In genomic region chr12:124970647-124971402, GRCh38 we compare ENCODE assay signal across 17 cellular contexts. TPM values are rescaled to one million over a fixed set of nuclear protein-coding genes. Genes with fewer than 3 reads are reported as not detected.
A peak's percentile ranks its signal among the peaks of the same experiment; 100 is the strongest.
DNase-seq lines count a peak whose midpoint lies in the region; ATAC-seq, FAIRE-seq and TF ChIP-seq lines count a peak whose summit lies in the region.
"Had no signal": no experiment of that assay in that cellular context is flagged by ENCODE, and none has a peak within 500 bp of the region (broad histone marks: within the 10 kb centered on the region; RNA-seq: fewer than 3 reads in every experiment).

No MANE protein-coding gene starts in this region.

- peaks cover 100% of the 10 kb centered on the region for H3K36me3 ChIP-seq in BLaER1
- H3K36me3 ChIP-seq in osteoblast (ENCODE audit: insufficient read depth, low read length): peaks cover 33% of the 10 kb centered on the region
- no peaks in the 10 kb centered on the region for H3K36me3 ChIP-seq in neural progenitor cell

- no peak for TF ChIP-seq CTCF in RWPE1 (conservative IDR thresholded peaks at IDR 0.05; ENCODE audit: low read depth)
- TF ChIP-seq CTCF in osteoblast (IDR thresholded peaks at IDR 0.05; ENCODE audit: extremely low read depth, low read depth, low read length): no peak
- TF ChIP-seq CTCF in neural progenitor cell (IDR thresholded peaks at IDR 0.05): no peak

- no peak overlapping the region for H3K4me3 Mint-ChIP-seq in neural progenitor cell
- H3K4me3 Mint-ChIP-seq: CD8-positive, alpha-beta T cell had no signal

- H4K20me1 ChIP-seq in BLaER1: peaks cover 32% of the 10 kb centered on the region; the same call in 1 of the 2 replicates
- H4K20me1 ChIP-seq in osteoblast (ENCODE audit: insufficient read depth, low read length): no peaks in the 10 kb centered on the region
- H4K20me1 ChIP-seq in neural progenitor cell (ENCODE audit: low read depth): no peaks in the 10 kb centered on the region

- no peak overlapping the region for H3K4me2 ChIP-seq in BLaER1
- H3K4me2 ChIP-seq in osteoblast (ENCODE audit: insufficient read depth, low read length): no peak overlapping the region
- H3K4me2 ChIP-seq in neural progenitor cell: no peak overlapping the region
- H3K4me2 ChIP-seq: BLaER1 treated with 17β-estradiol and CSF1 and Interleukin-3, amounts not matched to agents 10 nM and 100 nM had no signal

- peaks cover 4 to 6% of the 10 kb centered on the region in 2 donors for H3K36me3 Mint-ChIP-seq in activated naive CD4-positive, alpha-beta T cell treated with anti-CD3 and anti-CD28 coated beads, Interleukin-2, amount 50 U/mL, for 72 hours
- peaks cover 7% of the 10 kb centered on the region for H3K36me3 Mint-ChIP-seq in neural progenitor cell

- H3K9ac ChIP-seq in BLaER1 (0 out of 2 replicates have a peak overlapping the region, but pooled peaks have one; percentile 0), neural progenitor cell (no peak overlapping the region)
- H3K9ac ChIP-seq: BLaER1 treated with 17β-estradiol and CSF1 and Interleukin-3, amounts not matched to agents 10 nM and 100 nM; GM23248 had no signal

- H3K9me3 Mint-ChIP-seq in activated naive CD4-positive, alpha-beta T cell treated with anti-CD3 and anti-CD28 coated beads, Interleukin-2, amount 50 U/mL, for 72 hours: no peaks in the 10 kb centered on the region
- H3K9me3 Mint-ChIP-seq in neural progenitor cell: no peaks in the 10 kb centered on the region
- H3K9me3 Mint-ChIP-seq: CD8-positive, alpha-beta T cell had no signal

- H3K9me3 ChIP-seq in BLaER1 (no peaks in the 10 kb centered on the region), osteoblast (ENCODE audit: low read depth, low read length) (no peaks in the 10 kb centered on the region), neural progenitor cell (ENCODE audit: low read depth) (no peaks in the 10 kb centered on the region)
- H3K9me3 ChIP-seq: BLaER1 treated with 17β-estradiol and CSF1 and Interleukin-3, amounts not matched to agents 10 nM and 100 nM had no signal

- H3K4me3 ChIP-seq in BLaER1 (no peak overlapping the region), osteoblast (ENCODE audit: insufficient read depth, low read length) (no peak overlapping the region), neural progenitor cell (no peak overlapping the region)
- H3K4me3 ChIP-seq: BLaER1 treated with 17β-estradiol and CSF1 and Interleukin-3, amounts not matched to agents 10 nM and 100 nM; GM12878; GM23248 had no signal

- H3K27ac Mint-ChIP-seq in activated naive CD4-positive, alpha-beta T cell treated with anti-CD3 and anti-CD28 coated beads, Interleukin-2, amount 50 U/mL, for 72 hours: peak overlapping the region; percentile 23 to 88
- no peak overlapping the region for H3K27ac Mint-ChIP-seq in neural progenitor cell
- H3K27ac Mint-ChIP-seq: CD8-positive, alpha-beta T cell had no signal

- POLR2A ChIA-PET in RWPE1 (lab: Yijun Ruan, JAX; ENCODE audit: low non-redundant PET): no interaction called here

- H3K27me3 Mint-ChIP-seq in neural progenitor cell (ENCODE audit: insufficient read depth, low read depth): peaks cover 2% of the 10 kb centered on the region

- H3K79me2 ChIP-seq in osteoblast (ENCODE audit: insufficient read depth, low read length): no peaks in the 10 kb centered on the region
- no peaks in the 10 kb centered on the region for H3K79me2 ChIP-seq in neural progenitor cell (ENCODE audit: low read depth)

- H3K27ac ChIP-seq in BLaER1 (no peak overlapping the region), RWPE1 (peak overlapping the region; percentile 8; the same call in 1 of the 2 replicates), osteoblast (ENCODE audit: low read depth, low read length) (no peak overlapping the region), neural progenitor cell (no peak overlapping the region)
- H3K27ac ChIP-seq: BLaER1 treated with 17β-estradiol and CSF1 and Interleukin-3, amounts not matched to agents 10 nM and 100 nM; GM23248 had no signal

- H3F3A ChIP-seq in neural progenitor cell (ENCODE audit: low read depth): no peaks in the 10 kb centered on the region

- no peak for FAIRE-seq in GM12892 (lab: Jason Lieb, UNC)
- FAIRE-seq: GM12878, GM19239 had no signal

- no peaks in the 10 kb centered on the region for H3K4me1 Mint-ChIP-seq in neural progenitor cell

- CTCF ChIA-PET in RWPE1 (lab: Yijun Ruan, JAX): no interaction called here

- H3K4me1 ChIP-seq in BLaER1: peaks cover under 1% of the 10 kb centered on the region; the same call in 1 of the 2 replicates
- H3K4me1 ChIP-seq in osteoblast (ENCODE audit: insufficient read depth, low read length): no peaks in the 10 kb centered on the region
- H3K4me1 ChIP-seq in neural progenitor cell: no peaks in the 10 kb centered on the region
- H3K4me1 ChIP-seq: BLaER1 treated with 17β-estradiol and CSF1 and Interleukin-3, amounts not matched to agents 10 nM and 100 nM had no signal

- no peak for DNase-seq in activated naive CD4-positive, alpha-beta T cell treated with anti-CD3 and anti-CD28 coated beads, Interleukin-2, amount 50 U/mL, for 72 hours (ENCODE audit: low spot score in 2 of 2)
- no peak for DNase-seq in activated naive CD4-positive, alpha-beta T cell treated with Interleukin-2 at 50 U/mL for 16 hours
- DNase-seq in RWPE1 (ENCODE audit: low spot score): no peak
- peak; percentile 82 for DNase-seq in osteoblast (ENCODE audit: insufficient read length, low spot score, missing footprints)
- no peak for DNase-seq in globus pallidus (ENCODE audit: low spot score)
- DNase-seq in GM12892 (ENCODE audit: insufficient read length): no peak
- no peak for DNase-seq in neural progenitor cell (ENCODE audit: low spot score)
- DNase-seq: 8988T; Calu3; CD8-positive, alpha-beta T cell; DMS79 treated with DMSO at 0.1 percent for 48 hours; GM23248; HCEC 1CT had no signal

- H2AFZ ChIP-seq in osteoblast (ENCODE audit: low read length) (no peak overlapping the region), neural progenitor cell (replicated peaks) (no peak overlapping the region)
- H2AFZ ChIP-seq: GM23248 had no signal

- TF ChIP-seq POLR2A in GM12892 (IDR thresholded peaks at IDR 0.05; ENCODE audit: low read depth, low read length): no peak

- H3K27me3 ChIP-seq in BLaER1 (no peaks in the 10 kb centered on the region), osteoblast (ENCODE audit: insufficient read depth, low read length) (no peaks in the 10 kb centered on the region), neural progenitor cell (no peaks in the 10 kb centered on the region)
- H3K27me3 ChIP-seq: BLaER1 treated with 17β-estradiol and CSF1 and Interleukin-3, amounts not matched to agents 10 nM and 100 nM had no signal

- ATAC-seq in activated naive CD4-positive, alpha-beta T cell treated with anti-CD3 and anti-CD28 coated beads, Interleukin-2, amount 50 U/mL, for 72 hours: no peak
- ATAC-seq: CD8-positive, alpha-beta T cell; GM12878 had no signal

RNA-seq across cellular contexts. Expression of gene DHX37, which starts 18.1 kb away (rescaled TPM):
- total RNA-seq in activated naive CD4-positive, alpha-beta T cell treated with anti-CD3 and anti-CD28 coated beads, Interleukin-2, amount 50 U/mL, for 72 hours: 10 to 100 TPM; 30.3 to 35.6 TPM
- total RNA-seq in osteoblast (14.1 and 16.6 TPM in 2 replicates), neural progenitor cell (ENCODE audit: low replicate concordance) (5.4 and 12.2 TPM in 2 replicates)
- 10.7 TPM for polyA plus RNA-seq in GM12892 (2012; ENCODE audit: missing spikeins)

RNA-seq across cellular contexts. Expression of gene BRI3BP, which starts 22.6 kb away (rescaled TPM):
- 10 to 100 TPM in 1 of 2 donors, 1 to 10 TPM in 1; 9.2 to 28.0 TPM for total RNA-seq in activated naive CD4-positive, alpha-beta T cell treated with anti-CD3 and anti-CD28 coated beads, Interleukin-2, amount 50 U/mL, for 72 hours
- total RNA-seq in osteoblast (2.1 and 2.2 TPM in 2 replicates), neural progenitor cell (ENCODE audit: low replicate concordance) (2.5 TPM in 2 replicates)
- 19.7 TPM for polyA plus RNA-seq in GM12892 (2012; ENCODE audit: missing spikeins)

RNA-seq across cellular contexts. Expression of gene UBC, which starts 56.4 kb away (rescaled TPM):
- 100 to 1,000 TPM; 806 to 863 TPM for total RNA-seq in activated naive CD4-positive, alpha-beta T cell treated with anti-CD3 and anti-CD28 coated beads, Interleukin-2, amount 50 U/mL, for 72 hours
- total RNA-seq in osteoblast: 1,904 and 1,975 TPM in 2 replicates
- 929 TPM for polyA plus RNA-seq in GM12892 (2012; ENCODE audit: missing spikeins)
- 857 and 897 TPM in 2 replicates for total RNA-seq in neural progenitor cell (ENCODE audit: low replicate concordance)
